Comparison of ENCODE assay signal across 12 cellular contexts in genomic region chr3:53084310-53085001, GRCh38. TPM values are rescaled to one million over a fixed set of nuclear protein-coding genes. Genes with fewer than 3 reads are reported as not detected.
DNase-seq lines count a peak whose midpoint lies in the region; ATAC-seq and TF ChIP-seq lines count a peak whose summit lies in the region.
"Had no signal": no experiment of that assay in that cellular context is flagged by ENCODE, and none has a peak within 500 bp of the region (broad histone marks: within the 10 kb centered on the region; RNA-seq: fewer than 3 reads in every experiment).

No MANE protein-coding gene starts in this region.

- CTCF ChIA-PET in PC-9 (lab: Charles Lee) = no interaction called here

- intact Hi-C loops in PC-9 (cut with micrococcal nuclease; ENCODE audit: unreplicated experiment) = no loop called here

- TF ChIP-seq CTCF in PC-9 (conservative IDR thresholded peaks at IDR 0.05) = no peak
- TF ChIP-seq CTCF in foreskin keratinocyte (conservative IDR thresholded peaks at IDR 0.05) = no peak
- no peak for TF ChIP-seq CTCF in neural progenitor cell (IDR thresholded peaks at IDR 0.05)
- no peak for TF ChIP-seq CTCF in GM13976 (IDR thresholded peaks at IDR 0.05; ENCODE audit: borderline replicate concordance, control extremely low read depth, extremely low read depth, insufficient read depth, missing control alignments)

- no peak overlapping the region for H3K4me3 Mint-ChIP-seq in neural progenitor cell
- H3K4me3 Mint-ChIP-seq in T-helper 17 cell = no peak overlapping the region
- H3K4me3 Mint-ChIP-seq: GM23338 had no signal

- H3K4me1 Mint-ChIP-seq in neural progenitor cell = peaks cover 13% of the 10 kb centered on the region
- peaks cover 2% of the 10 kb centered on the region for H3K4me1 Mint-ChIP-seq in T-helper 17 cell

- H4K20me1 ChIP-seq in PC-9 (ENCODE audit: insufficient read depth) (no peaks in the 10 kb centered on the region; the same call in 1 of the 2 replicates), neural progenitor cell (ENCODE audit: low read depth) (no peaks in the 10 kb centered on the region)

- no peak overlapping the region for H3K27ac ChIP-seq in PC-9
- H3K27ac ChIP-seq in foreskin keratinocyte = no peak overlapping the region
- no peak overlapping the region for H3K27ac ChIP-seq in neural progenitor cell
- H3K27ac ChIP-seq: VCaP had no signal

- H3K27ac Mint-ChIP-seq in neural progenitor cell (peak overlapping the region; percentile 18), T-helper 17 cell (no peak overlapping the region)

- POLR2A ChIA-PET in PC-9 (lab: Charles Lee; ENCODE audit: unreplicated experiment) = interaction anchor here (0.7 kb wide), 1 partner anchor 178 kb away, joined by 3 read pairs; no protein-coding TSS in a partner anchor

- H3K36me3 Mint-ChIP-seq in neural progenitor cell (peaks cover under 1% of the 10 kb centered on the region), T-helper 17 cell (ENCODE audit: low read depth) (no peaks in the 10 kb centered on the region)

- H3K9me3 ChIP-seq in PC-9 (ENCODE audit: insufficient read depth, low read depth) (no peaks in the 10 kb centered on the region), neural progenitor cell (ENCODE audit: low read depth) (no peaks in the 10 kb centered on the region), T-helper 17 cell (ENCODE audit: control insufficient read depth, low read length, poor library complexity, severe bottlenecking) (no peaks in the 10 kb centered on the region)

- H3K79me2 ChIP-seq in PC-9 (ENCODE audit: low read depth) (no peaks in the 10 kb centered on the region), neural progenitor cell (ENCODE audit: low read depth) (no peaks in the 10 kb centered on the region)

- H2AFZ ChIP-seq in PC-9 (no peak overlapping the region), neural progenitor cell (replicated peaks) (no peak overlapping the region)
- H2AFZ ChIP-seq: GM23338 had no signal

- H3K27me3 ChIP-seq in PC-9 (ENCODE audit: insufficient read depth, low read depth) = no peaks in the 10 kb centered on the region
- H3K27me3 ChIP-seq in foreskin keratinocyte = no peaks in the 10 kb centered on the region
- no peaks in the 10 kb centered on the region for H3K27me3 ChIP-seq in neural progenitor cell

- no peaks in the 10 kb centered on the region for H3K9me3 Mint-ChIP-seq in neural progenitor cell
- H3K9me3 Mint-ChIP-seq: GM23338 had no signal

- H3K9me2 ChIP-seq in PC-9 (ENCODE audit: insufficient read depth) = no peaks in the 10 kb centered on the region

- no peak overlapping the region for H3K9ac ChIP-seq in neural progenitor cell

- ATAC-seq in foreskin keratinocyte = peak; percentile 62
- no peak for ATAC-seq in T-helper 17 cell
- ATAC-seq: GM23338 had no signal

- H3K36me3 ChIP-seq in PC-9 (ENCODE audit: low read depth) (no peaks in the 10 kb centered on the region), neural progenitor cell (no peaks in the 10 kb centered on the region)

- peaks cover 24% of the 10 kb centered on the region for H3K4me1 ChIP-seq in PC-9 (replicated peaks; ENCODE audit: insufficient read depth)
- H3K4me1 ChIP-seq in foreskin keratinocyte = no peaks in the 10 kb centered on the region
- no peaks in the 10 kb centered on the region for H3K4me1 ChIP-seq in neural progenitor cell

- BruUV-seq in PC-9 (replicated peaks; lab: Mats Ljungman, UMichigan) = no TSS peak

- H3K4me2 ChIP-seq in PC-9 = peak overlapping the region; percentile 34
- H3K4me2 ChIP-seq in neural progenitor cell = no peak overlapping the region
- H3K4me2 ChIP-seq: GM23338 had no signal

- in situ Hi-C loops in GM13976 (cut with MboI; ENCODE audit: low sequenced_read_pairs, unreplicated experiment) = no loop called here

- peak; percentile 12 for DNase-seq in ELR (ENCODE audit: low read depth)
- peak; percentile 44 to 89 for DNase-seq in PC-9
- DNase-seq in foreskin keratinocyte = no peak
- no peak for DNase-seq in neural progenitor cell (ENCODE audit: low spot score)
- no peak for DNase-seq in NCI-H1105 (lab: John Stamatoyannopoulos, UW)
- no peak for DNase-seq in NCI-H128 (lab: John Stamatoyannopoulos, UW; ENCODE audit: unreplicated experiment)
- DNase-seq in T-helper 17 cell = no peak
- DNase-seq in GM13976 (ENCODE audit: low spot score) = no peak
- DNase-seq: activated naive CD4-positive, alpha-beta T cell treated with anti-CD3 and anti-CD28 coated beads, Interleukin-2, amount 50 U/mL, for 16 hours; NCI-H1417 treated with DMSO at 0.1 percent for 48 hours had no signal

- no peak overlapping the region for H3K4me3 ChIP-seq in PC-9
- no peak overlapping the region for H3K4me3 ChIP-seq in neural progenitor cell
- H3K4me3 ChIP-seq: GM23338 had no signal

- H3K27me3 Mint-ChIP-seq in neural progenitor cell (ENCODE audit: insufficient read depth, low read depth) (peaks cover 4% of the 10 kb centered on the region), T-helper 17 cell (no peaks in the 10 kb centered on the region)

- H3F3A ChIP-seq in PC-9 (ENCODE audit: insufficient read depth, low read depth) (peaks cover 13% of the 10 kb centered on the region), neural progenitor cell (ENCODE audit: low read depth) (no peaks in the 10 kb centered on the region)

RNA-seq across cellular contexts. Expression of gene SFMBT1, which starts 38.6 kb away (rescaled TPM):
- total RNA-seq in PC-9 (2021) (14.3 and 15.2 TPM in 2 replicates), foreskin keratinocyte (8.1 and 8.2 TPM in 2 replicates), neural progenitor cell (ENCODE audit: low replicate concordance) (18.5 and 22.7 TPM in 2 replicates), T-helper 17 cell (10 to 100 TPM; 36.1 to 49.8 TPM)
- polyA plus RNA-seq in foreskin keratinocyte = 1.6 and 2.1 TPM in 2 replicates

RNA-seq across cellular contexts. Expression of gene RFT1, which starts 45.8 kb away (rescaled TPM):
- 30.8 and 31.0 TPM in 2 replicates for total RNA-seq in PC-9 (2021)
- 30.1 and 36.0 TPM in 2 replicates for total RNA-seq in foreskin keratinocyte
- polyA plus RNA-seq in foreskin keratinocyte = 27.9 and 34.1 TPM in 2 replicates
- 17.0 and 17.2 TPM in 2 replicates for total RNA-seq in neural progenitor cell (ENCODE audit: low replicate concordance)
- total RNA-seq in T-helper 17 cell = 10 to 100 TPM; 11.9 to 12.2 TPM

Comparison
In these comparisons a context has a peak if more than half of its experiments do, and no peak if none do; other contexts are left out.
1. DNase-seq: peak in ELR (single experiment) and PC-9 (2 of 2); none in foreskin keratinocyte (0 of 2), neural progenitor cell (single experiment), NCI-H1105 (single experiment), NCI-H128 (single experiment), T-helper 17 cell (0 of 3) and GM13976 (single experiment).